9 cellular contexts compared by ENCODE assay signal in the genomic region with DNA sequence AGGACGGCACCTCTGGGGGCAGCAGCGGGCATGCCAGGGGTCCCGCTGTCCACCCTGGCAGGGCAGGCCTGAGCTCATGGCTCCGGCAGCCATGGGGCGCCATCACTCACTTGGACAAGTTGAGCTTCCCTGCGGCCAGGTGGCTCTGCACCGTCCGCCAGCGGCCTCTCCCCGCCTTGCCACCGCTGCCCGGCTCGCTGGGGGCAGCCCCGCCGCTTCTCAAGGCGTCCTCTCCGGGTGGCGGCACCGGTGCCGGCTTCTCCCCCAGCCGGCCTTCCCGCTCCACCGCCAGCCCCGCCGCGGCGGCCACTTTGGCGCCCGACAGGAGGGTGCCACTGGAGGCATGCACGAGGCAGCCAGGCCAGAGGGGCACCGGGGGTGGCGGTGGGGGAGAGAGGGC. TPM values are rescaled to one million over a fixed set of nuclear protein-coding genes. Genes with fewer than 3 reads are reported as not detected.
"Had no signal": no experiment of that assay in that cellular context is flagged by ENCODE, and none has a peak within 500 bp of the region (broad histone marks: within the 10 kb centered on the region; RNA-seq: fewer than 3 reads in every experiment).

No MANE protein-coding gene starts in this region.

- H3K4me3 ChIP-seq: GM23338, HAP-1 had no signal

- H3K4me1 ChIP-seq: HAP-1 had no signal

- H3K9me3 ChIP-seq: HAP-1 had no signal

- H3K36me3 ChIP-seq: HAP-1 had no signal

- H3K4me2 ChIP-seq: GM23338, KMS-11 had no signal

- H3K4me3 Mint-ChIP-seq: GM23338, HFFc6, IgD-negative memory B cell had no signal

- H3K27ac Mint-ChIP-seq: GM23338, HFFc6, IgD-negative memory B cell had no signal

- H3K9ac ChIP-seq: KMS-11 had no signal

- H3K9me3 Mint-ChIP-seq: GM23338, HFFc6, IgD-negative memory B cell had no signal

- ATAC-seq: GM23338, HepG2 had no signal

- H3K27ac ChIP-seq: HL-60, KMS-11 had no signal

- DNase-seq: HFFc6, KBM-7 had no signal

RNA-seq across cellular contexts. Expression of gene LRRC10B, which starts 37.4 kb away (rescaled TPM):
- total RNA-seq: HepG2, HFFc6, HT1080 had no signal
